In genomic region chr12:8081228-8081920, GRCh38 we compare ENCODE assay signal across 8 cellular contexts. TPM values are rescaled to one million over a fixed set of nuclear protein-coding genes. Genes with fewer than 3 reads are reported as not detected.
DNase-seq lines count a peak whose midpoint lies in the region; ATAC-seq and TF ChIP-seq lines count a peak whose summit lies in the region.

No MANE protein-coding gene starts in this region.

- CTCF ChIA-PET in activated CD4-positive, alpha-beta T cell treated with anti-CD3 and anti-CD28 coated beads, Interleukin-2, amount 10 ng/mL, durations not matched to agents 7 days and 5 days (lab: Charles Lee), result no interaction called here

- H3K27ac Mint-ChIP-seq in activated CD4-positive, alpha-beta T cell treated with anti-CD3 and anti-CD28 coated beads, Interleukin-2, amount 10 ng/mL, durations not matched to agents 7 days and 5 days, result peak overlapping the region; percentile 99
- peak overlapping the region; percentile 84 to 98 (median 95) for H3K27ac Mint-ChIP-seq in nephron

- WGBS in esophagus, 2 donors, result 3 to 4% methylated on average over 16 of the region's 16 CpGs

- H3K27me3 ChIP-seq in DND-41 (ENCODE audit: insufficient read depth, low read length, poor library complexity) (no peaks in the 10 kb centered on the region), esophagus (ENCODE audit: control insufficient read depth in 1 of 2, insufficient read depth in 2 of 2, low read length in 2 of 2) (no peaks in the 10 kb centered on the region)

- H3K36me3 Mint-ChIP-seq in activated CD4-positive, alpha-beta T cell treated with anti-CD3 and anti-CD28 coated beads, Interleukin-2, amount 10 ng/mL, durations not matched to agents 7 days and 5 days (ENCODE audit: low read depth), result peaks cover 24% of the 10 kb centered on the region
- H3K36me3 Mint-ChIP-seq in nephron (ENCODE audit: low read depth), result peaks cover 4% of the 10 kb centered on the region

- H3K9me3 Mint-ChIP-seq in activated CD4-positive, alpha-beta T cell treated with anti-CD3 and anti-CD28 coated beads, Interleukin-2, amount 10 ng/mL, durations not matched to agents 7 days and 5 days, result no peaks in the 10 kb centered on the region
- no peaks in the 10 kb centered on the region for H3K9me3 Mint-ChIP-seq in nephron

- H4K20me1 ChIP-seq in DND-41 (ENCODE audit: insufficient read depth, low read length), result no peaks in the 10 kb centered on the region

- H3K4me3 Mint-ChIP-seq in activated CD4-positive, alpha-beta T cell treated with anti-CD3 and anti-CD28 coated beads, Interleukin-2, amount 10 ng/mL, durations not matched to agents 7 days and 5 days, result peak overlapping the region; percentile 98
- peak overlapping the region; percentile 99 to 100 (median 99) for H3K4me3 Mint-ChIP-seq in nephron

- no peaks in the 10 kb centered on the region for H3K27me3 Mint-ChIP-seq in activated CD4-positive, alpha-beta T cell treated with anti-CD3 and anti-CD28 coated beads, Interleukin-2, amount 10 ng/mL, durations not matched to agents 7 days and 5 days
- H3K27me3 Mint-ChIP-seq in nephron (ENCODE audit: low read depth), result no peaks in the 10 kb centered on the region

- ATAC-seq in DND-41 (ENCODE audit: insufficient read depth, low read depth), result no peak
- ATAC-seq in HG03571 (IDR thresholded peaks at IDR 0.05; ENCODE audit: unreplicated experiment), result no peak
- no peak for ATAC-seq in GM21737 (IDR thresholded peaks at IDR 0.05; ENCODE audit: unreplicated experiment)

- H2AFZ ChIP-seq in DND-41 (ENCODE audit: low read depth, low read length), result peak overlapping the region; percentile 96

- H3K36me3 ChIP-seq in DND-41 (ENCODE audit: insufficient read depth, low read length) (no peaks in the 10 kb centered on the region), esophagus (ENCODE audit: control insufficient read depth in 2 of 2, insufficient read depth in 2 of 2, low read length in 1 of 2) (no peaks in the 10 kb centered on the region)

- H3K4me2 ChIP-seq in DND-41 (ENCODE audit: insufficient read depth, low read length), result peak overlapping the region; percentile 84

- peaks cover 45% of the 10 kb centered on the region for H3K4me1 ChIP-seq in DND-41 (ENCODE audit: insufficient read depth, low read length)
- peaks cover 0 to 3% of the 10 kb centered on the region in 2 donors for H3K4me1 ChIP-seq in esophagus (ENCODE audit: control insufficient read depth in 2 of 2, insufficient read depth in 2 of 2, low read length in 1 of 2)

- H3K27ac ChIP-seq in DND-41 (ENCODE audit: low read length) (peak overlapping the region; percentile 85), esophagus (ENCODE audit: low read depth in 2 of 2, low read length in 1 of 2) (peak overlapping the region; percentile 91 to 99)

- peak overlapping the region; percentile 70 to 87 for H3K4me3 ChIP-seq in DND-41 (ENCODE audit: low read depth in 1 of 2, low read length in 2 of 2)
- peak overlapping the region; percentile 74 to 79 for H3K4me3 ChIP-seq in esophagus (ENCODE audit: low read depth in 1 of 2, low read length in 2 of 2)

- H3K9me3 ChIP-seq in DND-41 (ENCODE audit: insufficient read depth, low read length, severe bottlenecking) (no peaks in the 10 kb centered on the region), esophagus (ENCODE audit: control insufficient read depth in 2 of 2, insufficient read depth in 1 of 2, low read depth in 1 of 2, low read length in 1 of 2) (no peaks in the 10 kb centered on the region)

- peak overlapping the region; percentile 64 for H3K9ac ChIP-seq in DND-41 (ENCODE audit: low read depth, low read length)

- DNase-seq in DND-41, result peak; percentile 19
- DNase-seq in HK-2 (ENCODE audit: unreplicated experiment), result peak; percentile 4
- DNase-seq in activated CD4-positive, alpha-beta T cell treated with anti-CD3 and anti-CD28 coated beads, Interleukin-2, amount 10 ng/mL, durations not matched to agents 7 days and 5 days, result peak; percentile 31
- DNase-seq in NCI-H1436 treated with DMSO at 0.1 percent for 48 hours (lab: John Stamatoyannopoulos, UW), result no peak

- H3K4me1 Mint-ChIP-seq in activated CD4-positive, alpha-beta T cell treated with anti-CD3 and anti-CD28 coated beads, Interleukin-2, amount 10 ng/mL, durations not matched to agents 7 days and 5 days, result peaks cover 54% of the 10 kb centered on the region
- H3K4me1 Mint-ChIP-seq in nephron, result peaks cover 26% of the 10 kb centered on the region

- POLR2A ChIA-PET in activated CD4-positive, alpha-beta T cell treated with anti-CD3 and anti-CD28 coated beads, Interleukin-2, amount 10 ng/mL, durations not matched to agents 7 days and 5 days (lab: Charles Lee), result interaction anchor here (0.5 kb wide), 1 partner anchor 974 kb away, joined by 3 read pairs; no protein-coding TSS in a partner anchor

- H3K79me2 ChIP-seq in DND-41 (ENCODE audit: insufficient read depth, low read length), result peaks cover 52% of the 10 kb centered on the region

- TF ChIP-seq CTCF in DND-41 (IDR thresholded peaks at IDR 0.05; ENCODE audit: borderline replicate concordance, extremely low read depth, low read length, poor library complexity, severe bottlenecking) (no peak), nephron (IDR thresholded peaks at IDR 0.05; ENCODE audit: unreplicated experiment in 3 of 3) (no peak)

RNA-seq across cellular contexts. Expression of gene NECAP1, which starts 0.7 kb away (rescaled TPM):
- 10 to 100 TPM; 38.0 to 39.4 TPM for total RNA-seq in activated CD4-positive, alpha-beta T cell treated with anti-CD3 and anti-CD28 coated beads, Interleukin-2, amount 10 ng/mL, durations not matched to agents 7 days and 5 days
- polyA plus RNA-seq in esophagus, result 10 to 100 TPM; 12.0 to 12.1 TPM

RNA-seq across cellular contexts. Expression of gene C3AR1, which starts 15.2 kb away (rescaled TPM):
- total RNA-seq in activated CD4-positive, alpha-beta T cell treated with anti-CD3 and anti-CD28 coated beads, Interleukin-2, amount 10 ng/mL, durations not matched to agents 7 days and 5 days, result 1 to 10 TPM; 5.4 to 5.9 TPM
- polyA plus RNA-seq in esophagus, result under 1 TPM; 0.65 to 0.94 TPM

RNA-seq across cellular contexts. Expression of gene CLEC4A, which starts 42.0 kb away (rescaled TPM):
- total RNA-seq in activated CD4-positive, alpha-beta T cell treated with anti-CD3 and anti-CD28 coated beads, Interleukin-2, amount 10 ng/mL, durations not matched to agents 7 days and 5 days, result under 1 TPM in 1 of 2 experiments, not detected in 1; 0.19 TPM
- polyA plus RNA-seq in esophagus, result 1 to 10 TPM in 1 of 2 donors, under 1 TPM in 1; 0.92 to 1.3 TPM

RNA-seq across cellular contexts. Expression of gene FOXJ2, which starts 48.9 kb away (rescaled TPM):
- total RNA-seq in activated CD4-positive, alpha-beta T cell treated with anti-CD3 and anti-CD28 coated beads, Interleukin-2, amount 10 ng/mL, durations not matched to agents 7 days and 5 days, result 10 to 100 TPM; 21.4 to 22.5 TPM
- polyA plus RNA-seq in esophagus, result 1 to 10 TPM; 4.2 TPM
